In the genomic region with DNA sequence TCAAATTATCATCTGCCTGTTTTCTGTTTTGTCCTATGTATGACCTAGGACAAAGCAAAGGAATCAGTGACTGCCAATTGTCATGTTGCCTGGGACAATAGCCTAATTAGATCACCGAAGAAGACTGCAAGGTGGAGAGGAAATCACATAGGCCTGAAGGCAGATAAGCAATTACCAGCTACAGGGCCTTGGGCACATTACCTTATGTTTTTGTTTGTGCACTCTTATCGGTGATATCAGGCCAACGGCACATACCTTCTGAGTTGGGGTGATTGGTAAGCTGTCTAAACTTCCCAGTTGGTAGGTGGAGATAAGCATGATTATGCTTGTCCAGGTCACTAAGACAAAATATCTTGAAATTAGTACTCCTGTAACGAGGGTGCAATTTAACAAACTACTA, we compare ENCODE assay signal across 1 cellular context.
TF ChIP-seq lines count a peak whose summit lies in the region.

No MANE protein-coding gene starts in this region.

TF ChIP-seq in K562, 482 proteins besides CTCF, POLR2A, EP300 and RAD21 (continued from another document):
- TF ChIP-seq CEBPZ (IDR thresholded peaks at IDR 0.05; ENCODE audit: borderline replicate concordance, low read depth, low read length) (no peak), HNRNPLL (IDR thresholded peaks at IDR 0.05; ENCODE audit: low read depth, low read length, poor library complexity, severe bottlenecking) (no peak), ARID2 (IDR thresholded peaks at IDR 0.05) (no peak), TSC22D4 (tag; IDR thresholded peaks at IDR 0.05) (no peak), ZNF518B (CRISPR knock-in tag; IDR thresholded peaks at IDR 0.05) (no peak), RBM17 (IDR thresholded peaks at IDR 0.05; ENCODE audit: borderline replicate concordance, low read depth, low read length) (no peak), RNF2 (IDR thresholded peaks at IDR 0.05) (peak; percentile 79; the same call in 1 of the 2 replicates), SREBF2 (CRISPR knock-in tag; IDR thresholded peaks at IDR 0.05) (no peak), HEY1 (CRISPR knock-in tag; IDR thresholded peaks at IDR 0.05; ENCODE audit: borderline replicate concordance) (no peak), MEF2A (IDR thresholded peaks at IDR 0.05; ENCODE audit: control insufficient read depth, low read depth, low read length) (peak; percentile 18; the same call in 1 of the 2 replicates), NR2C1 (IDR thresholded peaks at IDR 0.05) (no peak), NR2C1 (tag; IDR thresholded peaks at IDR 0.05) (no peak; the same call in 1 of the 2 replicates), MAZ (CRISPR knock-in tag; conservative IDR thresholded peaks at IDR 0.05 in 1 of 2, IDR thresholded peaks at IDR 0.05 in 1 of 2) (no peak), ZNF121 (CRISPR knock-in tag; conservative IDR thresholded peaks at IDR 0.05) (no peak)
- TF ChIP-seq, protein P1, sequence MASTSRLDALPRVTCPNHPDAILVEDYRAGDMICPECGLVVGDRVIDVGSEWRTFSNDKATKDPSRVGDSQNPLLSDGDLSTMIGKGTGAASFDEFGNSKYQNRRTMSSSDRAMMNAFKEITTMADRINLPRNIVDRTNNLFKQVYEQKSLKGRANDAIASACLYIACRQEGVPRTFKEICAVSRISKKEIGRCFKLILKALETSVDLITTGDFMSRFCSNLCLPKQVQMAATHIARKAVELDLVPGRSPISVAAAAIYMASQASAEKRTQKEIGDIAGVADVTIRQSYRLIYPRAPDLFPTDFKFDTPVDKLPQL (IDR thresholded peaks at IDR 0.05; ENCODE audit: extremely low read depth, insufficient read length): no peak
TF ChIP-seq in K562: peak in this region for 89.
